ENCODE assay signal across 14 cellular contexts in genomic region chr2:129762386-129763189, GRCh38.
DNase-seq lines count a peak whose midpoint lies in the region; ATAC-seq, FAIRE-seq and TF ChIP-seq lines count a peak whose summit lies in the region.
"Had no signal": no experiment of that assay in that cellular context is flagged by ENCODE, and none has a peak within 500 bp of the region (broad histone marks: within the 10 kb centered on the region; RNA-seq: fewer than 3 reads in every experiment).

No MANE protein-coding gene starts in this region.

- H3K36me3 ChIP-seq in right atrium auricular region, result no peaks in the 10 kb centered on the region
- H3K36me3 ChIP-seq in H1 (ENCODE audit: control insufficient read depth in 2 of 4, insufficient read depth in 4 of 4, low read length in 3 of 4), result no peaks in the 10 kb centered on the region
- H3K36me3 ChIP-seq in transverse colon, result no peaks in the 10 kb centered on the region

- H3K79me1 ChIP-seq in H1 (ENCODE audit: low read depth, low read length), result no peaks in the 10 kb centered on the region

- no peak overlapping the region for H3K23ac ChIP-seq in H1 (ENCODE audit: insufficient read length)

- intact Hi-C loops in left ventricle myocardium superior (cut with micrococcal nuclease) (no loop called here), lower leg skin (cut with DNase I; ENCODE audit: low total_unique reads) (no loop called here), transverse colon (cut with DNase I; ENCODE audit: low total_unique reads) (no loop called here)

- H3K4me3 ChIP-seq in right atrium auricular region, result no peak overlapping the region
- H3K4me3 ChIP-seq in H1 (ENCODE audit: extremely low read depth in 1 of 4, insufficient read depth in 2 of 4, low read depth in 3 of 4, low read length in 4 of 4), result no peak overlapping the region
- no peak overlapping the region for H3K4me3 ChIP-seq in lower leg skin (ENCODE audit: low read depth, poor library complexity, severe bottlenecking)
- no peak overlapping the region for H3K4me3 ChIP-seq in transverse colon
- H3K4me3 ChIP-seq: GM12878, GM23338 had no signal

- no peak overlapping the region for H3K4ac ChIP-seq in H1 (replicated peaks; ENCODE audit: insufficient read length, low read depth, low read length)

- CTCF ChIA-PET in H1 (lab: Charles Lee; ENCODE audit: partially characterized antibody), result interaction anchor here (0.9 to 2.3 kb wide), 4 partner anchors 11 to 19 kb away, joined by 3 to 11 read pairs (median 4); no protein-coding TSS in a partner anchor

- H3K18ac ChIP-seq in H1 (ENCODE audit: extremely low read depth, low read length), result no peak overlapping the region

- no peak overlapping the region for H4K5ac ChIP-seq in H1 (ENCODE audit: insufficient read length, low read depth, low read length)

- TF ChIP-seq POLR2A in H1 (IDR thresholded peaks at IDR 0.05; ENCODE audit: control extremely low read depth in 1 of 2, low read depth in 2 of 2, low read length in 2 of 2) (no peak), lower leg skin (IDR thresholded peaks at IDR 0.05) (no peak), transverse colon (IDR thresholded peaks at IDR 0.05) (no peak)

- no peak for TF ChIP-seq RAD21 in H1 (IDR thresholded peaks at IDR 0.05 in 1 of 2, conservative IDR thresholded peaks at IDR 0.05 in 1 of 2; ENCODE audit: low read depth in 2 of 2, low read length in 2 of 2)

- H3K23me2 ChIP-seq in H1 (ENCODE audit: low read depth, low read length), result peaks cover 8% of the 10 kb centered on the region

- no peak overlapping the region for H2BK15ac ChIP-seq in H1 (ENCODE audit: low read length)

- H3K9me3 ChIP-seq in right atrium auricular region (no peaks in the 10 kb centered on the region), H1 (ENCODE audit: insufficient read depth in 2 of 2, low read depth in 1 of 2, low read length in 1 of 2) (no peaks in the 10 kb centered on the region), transverse colon (no peaks in the 10 kb centered on the region)

- no peak overlapping the region for H3K9ac ChIP-seq in H1 (replicated peaks in 1 of 4; ENCODE audit: extremely low read depth in 1 of 4, low read depth in 3 of 4, low read length in 3 of 4)

- H3K56ac ChIP-seq in H1 (replicated peaks; ENCODE audit: insufficient read length, low read depth, low read length), result no peak overlapping the region

- no peak overlapping the region for H4K8ac ChIP-seq in H1 (ENCODE audit: extremely low read depth, insufficient read depth, low read length)

- peak overlapping the region; percentile 77; the same call in 1 of the 2 replicates for H2AK5ac ChIP-seq in H1 (ENCODE audit: low read depth, low read length)

- peaks cover 0 to 7% of the 10 kb centered on the region in 2 experiments for H4K20me1 ChIP-seq in H1 (replicated peaks in 1 of 2; ENCODE audit: control insufficient read depth in 1 of 2, insufficient read depth in 2 of 2, low read length in 2 of 2)

- H3K14ac ChIP-seq in H1 (ENCODE audit: insufficient read length), result no peak overlapping the region

- no peaks in the 10 kb centered on the region for H3K4me1 ChIP-seq in right atrium auricular region
- peaks cover 5 to 16% (median 9%) of the 10 kb centered on the region in 4 experiments for H3K4me1 ChIP-seq in H1 (replicated peaks in 1 of 4; ENCODE audit: control insufficient read depth in 3 of 4, insufficient read depth in 4 of 4, low read length in 3 of 4)
- peaks cover 0 to 7% (median 2%) of the 10 kb centered on the region in 4 donors for H3K4me1 ChIP-seq in transverse colon

- H3K4me2 ChIP-seq in H1 (ENCODE audit: insufficient read depth in 1 of 2, low read depth in 2 of 2, low read length in 2 of 2), result no peak overlapping the region
- H3K4me2 ChIP-seq: GM23338 had no signal

- FAIRE-seq in H1 (lab: Jason Lieb, UNC), result no peak
- FAIRE-seq: A204.1, GM12878 had no signal

- TF ChIP-seq CTCF in right atrium auricular region (IDR thresholded peaks at IDR 0.05) (no peak), H1 (IDR thresholded peaks at IDR 0.05; ENCODE audit: control extremely low read depth in 1 of 3, insufficient read depth in 1 of 3, low read depth in 1 of 3, low read length in 3 of 3) (no peak), lower leg skin (IDR thresholded peaks at IDR 0.05) (no peak), GM13977 (IDR thresholded peaks at IDR 0.05; ENCODE audit: extremely low read depth, insufficient read depth, missing control alignments) (no peak), transverse colon (IDR thresholded peaks at IDR 0.05) (no peak)

- ATAC-seq in left ventricle myocardium superior, result no peak
- ATAC-seq: GM12878, GM23338 had no signal

- H2BK12ac ChIP-seq in H1 (ENCODE audit: low read depth, low read length), result no peak overlapping the region

- in situ Hi-C loops in GM13977 (cut with MboI; ENCODE audit: low pct_unique_long_range_greater_than_20kb, low sequenced_read_pairs, unreplicated experiment) (no loop called here), transverse colon (cut with MboI; ENCODE audit: low pct_ligation_motif_present in 1 of 4, low pct_unique_long_range_greater_than_20kb in 1 of 4, low sequenced_read_pairs in 3 of 4) (no loop called here)

- 0 out of 2 replicates have a peak overlapping the region, but pooled peaks have one; percentile 31 for H2BK5ac ChIP-seq in H1 (ENCODE audit: low read depth, low read length)

- H2BK20ac ChIP-seq in H1 (ENCODE audit: low read length), result no peak overlapping the region

- H3K27ac ChIP-seq in right atrium auricular region (no peak overlapping the region), H1 (ENCODE audit: low read depth, low read length) (no peak overlapping the region), transverse colon (no peak overlapping the region)
- H3K27ac ChIP-seq: C4-2B had no signal

- WGBS in H1 (ENCODE audit: extremely low coverage in 1 of 2, insufficient coverage in 1 of 2, insufficient read length in 1 of 2, insufficient replicate concordance in 2 of 2, low coverage in 1 of 2, low lambda C conversion rate in 2 of 2, missing lambda C conversion rate in 1 of 2), 2 experiments, result 84% methylated on average over 8 of the region's 8 CpGs; no CpG with 5 or more reads in 1 of the 2 experiments
- 88 to 93% methylated on average over 8 of the region's 8 CpGs for WGBS in lower leg skin, 2 donors
- 81 to 82% methylated on average over 4 to 7 of the region's 8 CpGs for WGBS in transverse colon (ENCODE audit: low coverage in 1 of 2), 2 donors

- TF ChIP-seq EP300 in H1 (IDR thresholded peaks at IDR 0.05; ENCODE audit: borderline replicate concordance in 1 of 2, low read depth in 2 of 2, low read length in 2 of 2) (no peak), transverse colon (IDR thresholded peaks at IDR 0.05; ENCODE audit: low read depth) (no peak)

- H2BK120ac ChIP-seq in H1 (replicated peaks; ENCODE audit: low read depth, low read length), result no peak overlapping the region

- peak; percentile 34 for DNase-seq in right atrium auricular region (ENCODE audit: low spot score)
- DNase-seq in left ventricle myocardium superior, result no peak
- DNase-seq in H1 (ENCODE audit: low read depth in 1 of 2, low spot score in 2 of 2), result no peak
- peak; percentile 9 to 80 for DNase-seq in lower leg skin (ENCODE audit: low spot score in 2 of 2)
- no peak for DNase-seq in T-helper 1 cell
- DNase-seq in GM13977 (ENCODE audit: low spot score), result no peak
- no peak for DNase-seq in transverse colon
- DNase-seq: CD4-positive, alpha-beta memory T cell; DMS79; HCEC 1CT had no signal

- H3K79me2 ChIP-seq in H1 (ENCODE audit: control insufficient read depth in 1 of 2, insufficient read depth in 2 of 2, low read length in 2 of 2), result no peaks in the 10 kb centered on the region

- no peak overlapping the region for H4K91ac ChIP-seq in H1 (replicated peaks; ENCODE audit: insufficient read length, low read length)

- H2AFZ ChIP-seq in H1 (ENCODE audit: low read length), result no peak overlapping the region
- H2AFZ ChIP-seq: GM23338 had no signal

- H3K27me3 ChIP-seq in right atrium auricular region (no peaks in the 10 kb centered on the region), H1 (replicated peaks in 1 of 4; ENCODE audit: control insufficient read depth in 3 of 4, extremely low read depth in 1 of 4, insufficient read depth in 3 of 4, low read length in 3 of 4) (no peaks in the 10 kb centered on the region), transverse colon (peaks cover 4% of the 10 kb centered on the region)

- POLR2A ChIA-PET in H1 (lab: Charles Lee; ENCODE audit: partially characterized antibody), result no interaction called here

TF ChIP-seq in H1, 55 proteins besides CTCF, POLR2A, EP300 and RAD21 (continues in another document):
- TF ChIP-seq CBX8 (IDR thresholded peaks at IDR 0.05; ENCODE audit: borderline replicate concordance, low read depth, low read length) (no peak), BACH1 (IDR thresholded peaks at IDR 0.05; ENCODE audit: low read length) (no peak), HDAC2 (IDR thresholded peaks at IDR 0.05; ENCODE audit: borderline replicate concordance in 1 of 2, low read depth in 2 of 2, low read length in 2 of 2) (no peak), SP4 (IDR thresholded peaks at IDR 0.05; ENCODE audit: low read length) (no peak), TAF1 (IDR thresholded peaks at IDR 0.05; ENCODE audit: low read depth, low read length) (no peak), RNF2 (IDR thresholded peaks at IDR 0.05; ENCODE audit: borderline replicate concordance, low read depth, low read length, missing control alignments, poor library complexity, severe bottlenecking) (no peak), FOSL1 (IDR thresholded peaks at IDR 0.05; ENCODE audit: insufficient read depth, low read depth, low read length) (no peak), JUN (IDR thresholded peaks at IDR 0.05; ENCODE audit: low read depth, low read length) (no peak), GABPA (IDR thresholded peaks at IDR 0.05; ENCODE audit: borderline replicate concordance, insufficient read depth, low read length) (no peak)
- TF ChIP-seq, protein P1, sequence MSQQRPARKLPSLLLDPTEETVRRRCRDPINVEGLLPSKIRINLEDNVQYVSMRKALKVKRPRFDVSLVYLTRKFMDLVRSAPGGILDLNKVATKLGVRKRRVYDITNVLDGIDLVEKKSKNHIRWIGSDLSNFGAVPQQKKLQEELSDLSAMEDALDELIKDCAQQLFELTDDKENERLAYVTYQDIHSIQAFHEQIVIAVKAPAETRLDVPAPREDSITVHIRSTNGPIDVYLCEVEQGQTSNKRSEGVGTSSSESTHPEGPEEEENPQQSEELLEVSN (IDR thresholded peaks at IDR 0.05), result no peak

Comparison
In these comparisons a context has a peak if more than half of its experiments do, and no peak if none do; other contexts are left out.
1. DNase-seq: peak in right atrium auricular region (single experiment) and lower leg skin (2 of 2); none in left ventricle myocardium superior (single experiment), H1 (0 of 2), T-helper 1 cell (0 of 5), GM13977 (single experiment) and transverse colon (single experiment).